ENCODE assay signal across 17 cellular contexts in the genomic region with DNA sequence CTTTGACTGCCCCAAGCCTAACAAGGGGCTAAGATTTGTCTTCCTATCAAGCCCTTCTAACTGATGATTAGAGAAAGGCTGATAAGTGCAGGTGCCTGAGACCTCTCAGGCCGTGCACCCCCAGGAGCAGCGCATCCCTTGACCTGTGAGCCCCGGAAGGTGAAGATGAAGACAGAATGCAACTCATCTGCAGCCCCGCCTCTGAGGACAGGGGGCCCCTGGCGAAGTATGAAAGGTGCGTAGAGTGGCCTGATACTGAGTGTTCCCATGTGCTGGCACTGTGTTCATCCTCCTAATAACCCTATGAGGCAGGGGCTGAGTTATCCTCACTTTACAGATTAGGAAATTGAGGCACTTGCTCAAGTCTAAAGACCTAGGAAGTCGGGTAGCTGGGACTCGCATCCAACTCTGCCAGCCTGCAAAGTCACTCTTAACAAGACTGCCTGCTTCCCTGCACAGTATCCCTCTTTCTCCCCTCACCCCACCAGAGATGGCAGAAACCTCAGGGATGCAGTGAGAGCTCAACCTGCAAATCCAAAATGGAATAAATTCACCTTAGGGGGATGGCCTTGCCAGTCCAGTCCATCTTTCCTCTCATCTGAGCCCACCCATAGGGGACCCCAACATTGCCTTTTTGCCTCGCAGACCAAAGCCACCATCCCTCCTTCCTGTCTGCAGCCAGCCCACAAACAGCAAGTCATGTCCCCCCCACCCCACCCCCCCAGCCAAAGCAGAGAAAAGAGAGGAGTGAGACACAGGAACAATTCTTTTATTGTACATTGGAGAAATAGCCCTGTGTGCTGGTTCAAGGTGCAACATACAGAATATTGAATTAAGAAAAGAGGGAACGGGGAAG. TPM values are rescaled to one million over a fixed set of nuclear protein-coding genes. Genes with fewer than 3 reads are reported as not detected.
DNase-seq lines count a peak whose midpoint lies in the region; ATAC-seq, FAIRE-seq and TF ChIP-seq lines count a peak whose summit lies in the region.
"Had no signal": no experiment of that assay in that cellular context is flagged by ENCODE, and none has a peak within 500 bp of the region (broad histone marks: within the 10 kb centered on the region; RNA-seq: fewer than 3 reads in every experiment).

No MANE protein-coding gene starts in this region.

- TF ChIP-seq POLR2A in HCT116 (IDR thresholded peaks at IDR 0.05; ENCODE audit: borderline replicate concordance, extremely low read depth, insufficient read depth, insufficient read length): no peak

- H2AFZ ChIP-seq in HCT116 (ENCODE audit: low read depth, low read length, poor library complexity, severe bottlenecking): no peak overlapping the region

- no peak for TF ChIP-seq CTCF in HCT116 (IDR thresholded peaks at IDR 0.05 in 2 of 3, conservative IDR thresholded peaks at IDR 0.05 in 1 of 3; ENCODE audit: borderline replicate concordance in 1 of 3, insufficient read depth in 1 of 3, low read depth in 2 of 3, low read length in 2 of 3)
- no peak for TF ChIP-seq CTCF in brain (conservative IDR thresholded peaks at IDR 0.05)
- TF ChIP-seq CTCF in liver (IDR thresholded peaks at IDR 0.05; ENCODE audit: low read depth, low read length, missing input control): no peak
- no peak for TF ChIP-seq CTCF in ascending aorta (IDR thresholded peaks at IDR 0.05)

- peaks cover 6% of the 10 kb centered on the region for H3K36me3 Mint-ChIP-seq in brain
- H3K36me3 Mint-ChIP-seq: immature natural killer cell had no signal

- peaks cover 65% of the 10 kb centered on the region for H3K4me1 Mint-ChIP-seq in brain

- peaks cover 18% of the 10 kb centered on the region for H3K79me2 ChIP-seq in HCT116 (ENCODE audit: insufficient read depth, low read length)

- peak overlapping the region; percentile 17; the same call in 1 of the 2 replicates for H3K9ac ChIP-seq in HCT116 (ENCODE audit: low read length)
- H3K9ac ChIP-seq in liver (ENCODE audit: low read depth in 1 of 2, low read length in 2 of 2): peak overlapping the region in 1 of 2 donors; percentile 47

- H4K20me1 ChIP-seq in HCT116 (ENCODE audit: insufficient read depth): no peaks in the 10 kb centered on the region

- RAD21 ChIA-PET in HCT116 (lab: Charles Lee; ENCODE audit: low non-redundant PET in 1 of 2, low total read pairs in 2 of 2, uncharacterized antibody in 2 of 2, unreplicated experiment in 2 of 2): interaction anchor here in 1 of 2 experiments (0.8 kb wide), 1 partner anchor 104 kb away, joined by 6 read pairs; no protein-coding TSS in a partner anchor

- no peak overlapping the region for H3K4me3 ChIP-seq in HCT116 (replicated peaks in 1 of 2; ENCODE audit: low read depth in 1 of 2, low read length in 2 of 2)
- H3K4me3 ChIP-seq in liver (ENCODE audit: low read depth in 1 of 3, low read length in 3 of 3): no peak overlapping the region
- no peak overlapping the region for H3K4me3 ChIP-seq in small intestine (ENCODE audit: low read depth in 1 of 2, low read length in 2 of 2)
- H3K4me3 ChIP-seq in ascending aorta: no peak overlapping the region
- H3K4me3 ChIP-seq: SJCRH30, tibial nerve had no signal

- peaks cover 23% of the 10 kb centered on the region for H3K27me3 Mint-ChIP-seq in brain

- no TSS peak for BruUV-seq in HCT116 (replicated peaks; lab: Mats Ljungman, UMichigan)

- no peak for ATAC-seq in HCT116
- no peak for ATAC-seq in GM21381 (IDR thresholded peaks at IDR 0.05; ENCODE audit: unreplicated experiment)
- no peak for ATAC-seq in HG02973 (IDR thresholded peaks at IDR 0.05; ENCODE audit: unreplicated experiment)
- ATAC-seq: natural killer cell treated with Interleukin-12 subunit alpha and Interleukin-12 subunit beta and Interleukin-15 and Interleukin-18, amount 100 ng/mL, for 72 hours had no signal

- intact Hi-C loops in HCT116 (cut with micrococcal nuclease): no loop called here
- intact Hi-C loops in ascending aorta (cut with DNase I): no loop called here

- H3K36me3 ChIP-seq in HCT116 (ENCODE audit: control insufficient read depth in 1 of 2, insufficient read depth in 2 of 2, low read length in 2 of 2) (no peaks in the 10 kb centered on the region), liver (ENCODE audit: control insufficient read depth in 4 of 4, insufficient read depth in 3 of 4, low read depth in 1 of 4, low read length in 3 of 4) (no peaks in the 10 kb centered on the region), small intestine (ENCODE audit: control insufficient read depth in 2 of 2, insufficient read depth in 2 of 2, low read length in 2 of 2) (no peaks in the 10 kb centered on the region), ascending aorta (no peaks in the 10 kb centered on the region)
- H3K36me3 ChIP-seq: SJCRH30, tibial nerve had no signal

- H3K27ac ChIP-seq in HCT116 (ENCODE audit: low read depth, low read length) (no peak overlapping the region), liver (ENCODE audit: low read depth in 1 of 2, low read length in 2 of 2) (peak overlapping the region; percentile 77 to 86), small intestine (ENCODE audit: low read depth in 1 of 2, low read length in 1 of 2) (peak overlapping the region; percentile 43 to 93), ascending aorta (no peak overlapping the region)
- H3K27ac ChIP-seq: SJCRH30 had no signal

- no peak for DNase-seq in HCT116 (ENCODE audit: low read depth, low spot score)
- no peak for DNase-seq in small intestine
- DNase-seq in AG08396 (ENCODE audit: low spot score): no peak
- DNase-seq in ascending aorta (ENCODE audit: low spot score in 2 of 2): no peak
- DNase-seq: activated CD4-positive, CD25-positive, alpha-beta regulatory T cell treated with anti-CD3 and anti-CD28 coated beads, Interleukin-2, amount 50 U/mL, for 72 hours; immature natural killer cell; NCI-H187 treated with DMSO at 0.1 percent for 48 hours; NCI-H524; SJCRH30 had no signal

- H3K9me3 ChIP-seq in HCT116 (ENCODE audit: control insufficient read depth in 1 of 2, insufficient read depth in 1 of 2, low read depth in 1 of 2, low read length in 2 of 2) (no peaks in the 10 kb centered on the region), liver (ENCODE audit: control insufficient read depth in 4 of 4, low read length in 3 of 4) (no peaks in the 10 kb centered on the region), small intestine (ENCODE audit: control insufficient read depth, low read depth) (no peaks in the 10 kb centered on the region), ascending aorta (no peaks in the 10 kb centered on the region)
- H3K9me3 ChIP-seq: SJCRH30, tibial nerve had no signal

- peak overlapping the region in 4 of 5 experiments; percentile 80 to 88 (median 81) for H3K27ac Mint-ChIP-seq in brain
- H3K27ac Mint-ChIP-seq: immature natural killer cell; natural killer cell treated with Interleukin-12 subunit alpha and Interleukin-12 subunit beta and Interleukin-15 and Interleukin-18, amount 100 ng/mL, for 72 hours; stimulated activated effector memory CD8-positive, alpha-beta T cell treated with anti-CD3 and anti-CD28 coated beads, Interleukin-12 subunit alpha, Interleukin-12 subunit beta, amount 100 ng/mL, for 72 hours; T-helper 2 cell treated with Interferon-gamma antibody and Interleukin-4, amounts not matched to agents 5 μg/mL and 100 μg/mL, for 36 hours had no signal

- POLR2A ChIA-PET in HCT116 (lab: Charles Lee): interaction anchor here (1.5 to 1.6 kb wide), 2 partner anchors 13 kb away, joined by 3 to 5 read pairs; no protein-coding TSS in a partner anchor

- H3K4me1 ChIP-seq in HCT116 (ENCODE audit: control insufficient read depth in 1 of 2, insufficient read depth in 2 of 2, low read length in 2 of 2): peaks cover 41 to 72% of the 10 kb centered on the region in 2 experiments
- H3K4me1 ChIP-seq in liver (ENCODE audit: control insufficient read depth in 4 of 4, insufficient read depth in 4 of 4, low read length in 3 of 4): peaks cover 27 to 78% (median 62%) of the 10 kb centered on the region in 4 donors
- H3K4me1 ChIP-seq in small intestine (ENCODE audit: control insufficient read depth in 2 of 2, insufficient read depth in 1 of 2, low read depth in 1 of 2, low read length in 1 of 2): peaks cover 12 to 21% of the 10 kb centered on the region in 2 donors
- H3K4me1 ChIP-seq in ascending aorta: peaks cover 8 to 15% of the 10 kb centered on the region in 2 donors

- H3K4me3 Mint-ChIP-seq in brain: peak overlapping the region; percentile 75 to 95 (median 82)
- H3K4me3 Mint-ChIP-seq: natural killer cell treated with Interleukin-12 subunit alpha and Interleukin-12 subunit beta and Interleukin-15 and Interleukin-18, amount 100 ng/mL, for 72 hours; stimulated activated effector memory CD8-positive, alpha-beta T cell treated with anti-CD3 and anti-CD28 coated beads, Interleukin-12 subunit alpha, Interleukin-12 subunit beta, amount 100 ng/mL, for 72 hours; T-helper 2 cell treated with Interferon-gamma antibody and Interleukin-4, amounts not matched to agents 5 μg/mL and 100 μg/mL, for 36 hours had no signal

- H3K9me3 Mint-ChIP-seq in brain: no peaks in the 10 kb centered on the region
- H3K9me3 Mint-ChIP-seq: immature natural killer cell; natural killer cell treated with Interleukin-12 subunit alpha and Interleukin-12 subunit beta and Interleukin-15 and Interleukin-18, amount 100 ng/mL, for 72 hours; stimulated activated effector memory CD8-positive, alpha-beta T cell treated with anti-CD3 and anti-CD28 coated beads, Interleukin-12 subunit alpha, Interleukin-12 subunit beta, amount 100 ng/mL, for 72 hours; T-helper 2 cell treated with Interferon-gamma antibody and Interleukin-4, amounts not matched to agents 5 μg/mL and 100 μg/mL, for 36 hours had no signal

- H3K9me2 ChIP-seq in HCT116 (ENCODE audit: insufficient read depth): no peaks in the 10 kb centered on the region

- H3K27me3 ChIP-seq in HCT116 (ENCODE audit: insufficient read depth, low read length) (no peaks in the 10 kb centered on the region), liver (ENCODE audit: control insufficient read depth in 4 of 4, insufficient read depth in 4 of 4, low read length in 3 of 4) (no peaks in the 10 kb centered on the region), small intestine (ENCODE audit: control insufficient read depth in 2 of 2, insufficient read depth in 2 of 2, low read length in 2 of 2) (peaks cover 0 to 10% of the 10 kb centered on the region in 2 donors), ascending aorta (peaks cover 10% of the 10 kb centered on the region)

- FAIRE-seq in small intestine (lab: Jason Lieb, UNC): no peak

- TF ChIP-seq RAD21 in HCT116 (IDR thresholded peaks at IDR 0.05; ENCODE audit: low read depth) (no peak), liver (IDR thresholded peaks at IDR 0.05) (no peak)

- WGBS in liver: 59% methylated on average over 10 of the region's 10 CpGs
- WGBS in small intestine, 3 donors: 30 to 54% (median 37%) methylated on average over 10 of the region's 10 CpGs

- peak overlapping the region; percentile 64 for H3K4me2 ChIP-seq in HCT116 (ENCODE audit: low read length)

- CTCF ChIA-PET in HCT116 (lab: Charles Lee): interaction anchor here (0.5 to 1.2 kb wide), 4 partner anchors 10 to 49 kb away, joined by 3 to 4 read pairs (median 3); no protein-coding TSS in a partner anchor

RNA-seq across cellular contexts. Expression of gene CAMK2N1, which starts 4.1 kb away (rescaled TPM):
- total RNA-seq in HCT116 (2021; ENCODE audit: unreplicated experiment) (20.5 TPM), liver (10 to 100 TPM; 12.3 to 13.0 TPM), ascending aorta (1.9 TPM)
- polyA plus RNA-seq in HCT116 (2012): 12.3 and 14.2 TPM in 2 replicates
- polyA plus RNA-seq in brain (ENCODE audit: insufficient read depth, low read depth, low replicate concordance) (171 TPM), liver (10 to 100 TPM; 14.9 to 15.1 TPM), small intestine (100 to 1,000 TPM in 2 of 3 donors, 10 to 100 TPM in 1; 27.0 to 126 (median 120) TPM)

RNA-seq across cellular contexts. Expression of gene MUL1, which starts 26.1 kb away (rescaled TPM):
- total RNA-seq in HCT116 (2021; ENCODE audit: unreplicated experiment) (24.7 TPM), liver (10 to 100 TPM in 1 of 2 donors, 1 to 10 TPM in 1; 9.5 to 17.1 TPM), ascending aorta (34.7 TPM)
- polyA plus RNA-seq in HCT116 (2012): 19.2 and 21.0 TPM in 2 replicates
- polyA plus RNA-seq in brain (ENCODE audit: insufficient read depth, low read depth, low replicate concordance) (31.0 TPM), liver (10 to 100 TPM; 16.6 to 19.4 TPM), small intestine (10 to 100 TPM in 2 of 3 donors, 1 to 10 TPM in 1; 6.9 to 22.6 (median 10.8) TPM)

Comparison
In these comparisons a context has a peak if more than half of its experiments do, and no peak if none do; other contexts are left out.
1. H3K27ac ChIP-seq: peak in liver (2 of 2) and small intestine (2 of 2); none in HCT116 (single experiment) and ascending aorta (0 of 2).